Comparison of ENCODE assay signal across 28 cellular contexts in genomic region chr1:67941746-67942145, GRCh38.
"Had no signal": no experiment of that assay in that cellular context is flagged by ENCODE, and none has a peak within 500 bp of the region (broad histone marks: within the 10 kb centered on the region; RNA-seq: fewer than 3 reads in every experiment).

No MANE protein-coding gene starts in this region.

- H3K36me3 Mint-ChIP-seq: immature natural killer cell; memory B cell; natural killer cell treated with Interleukin-12 subunit alpha and Interleukin-12 subunit beta and Interleukin-15 and Interleukin-18, amount 100 ng/mL, for 72 hours; stimulated activated effector memory CD8-positive, alpha-beta T cell treated with anti-CD3 and anti-CD28 coated beads, Interleukin-12 subunit alpha, Interleukin-12 subunit beta, amount 100 ng/mL, for 72 hours had no signal

- H3K4me1 ChIP-seq: pancreas, prostate gland, suprapubic skin, upper lobe of right lung had no signal

- H3K27ac ChIP-seq: left ventricle myocardium inferior, pancreas, prostate gland, sigmoid colon, spleen, suprapubic skin, thoracic aorta, tibial artery, upper lobe of right lung had no signal

- H3K4me1 Mint-ChIP-seq: immature natural killer cell; memory B cell; stimulated activated effector memory CD8-positive, alpha-beta T cell treated with anti-CD3 and anti-CD28 coated beads, Interleukin-12 subunit alpha, Interleukin-12 subunit beta, amount 100 ng/mL, for 72 hours had no signal

- H3K27me3 ChIP-seq: pancreas, sigmoid colon, spleen, suprapubic skin, tibial artery, upper lobe of right lung had no signal

- H3K27me3 Mint-ChIP-seq: stimulated activated naive CD8-positive, alpha-beta T cell treated with anti-CD3 and anti-CD28 coated beads, Interleukin-15, Interleukin-2, amounts not matched to agents 100 ng/mL and 50 ng/mL, for 24 hours had no signal

- H3K4me3 ChIP-seq: left ventricle myocardium inferior, mucosa of descending colon, pancreas, prostate gland, sigmoid colon, spleen, suprapubic skin, thoracic aorta, tibial artery, upper lobe of right lung had no signal

- H3K36me3 ChIP-seq: left ventricle myocardium inferior, pancreas, prostate gland, sigmoid colon, spleen, suprapubic skin, thoracic aorta, tibial artery, upper lobe of right lung had no signal

- DNase-seq: hypothalamus; immature natural killer cell; islet precursor cell; left ventricle myocardium inferior; midbrain; mucosa of descending colon; naive thymus-derived CD4-positive, alpha-beta T cell; nucleus accumbens; pancreas; posterior cingulate gyrus; retina; right cardiac atrium; sigmoid colon; small intestine; spleen; stimulated activated CD4-positive, alpha-beta T cell treated with anti-CD3 and anti-CD28 coated beads, Interleukin-4, amount 100 ng/mL, for 24 hours; stimulated activated naive CD4-positive, alpha-beta T cell; tibial artery; trophoblast cell; upper lobe of right lung had no signal

- ATAC-seq: mucosa of descending colon; naive thymus-derived CD4-positive, alpha-beta T cell; natural killer cell treated with Interleukin-12 subunit alpha and Interleukin-12 subunit beta and Interleukin-15 and Interleukin-18, amount 100 ng/mL, for 72 hours; pancreas; right cardiac atrium; stimulated activated effector memory CD8-positive, alpha-beta T cell treated with anti-CD3 and anti-CD28 coated beads, Interleukin-12 subunit alpha, Interleukin-12 subunit beta, amount 100 ng/mL, for 72 hours; upper lobe of right lung had no signal

- H3K9me3 Mint-ChIP-seq: natural killer cell treated with Interleukin-12 subunit alpha and Interleukin-12 subunit beta and Interleukin-15 and Interleukin-18, amount 100 ng/mL, for 72 hours had no signal

- H3K4me3 Mint-ChIP-seq: immature natural killer cell; memory B cell; naive thymus-derived CD4-positive, alpha-beta T cell; natural killer cell treated with Interleukin-12 subunit alpha and Interleukin-12 subunit beta and Interleukin-15 and Interleukin-18, amount 100 ng/mL, for 72 hours; neural crest cell; stimulated activated effector memory CD8-positive, alpha-beta T cell treated with anti-CD3 and anti-CD28 coated beads, Interleukin-12 subunit alpha, Interleukin-12 subunit beta, amount 100 ng/mL, for 72 hours; stimulated activated naive CD8-positive, alpha-beta T cell treated with anti-CD3 and anti-CD28 coated beads, Interleukin-15, Interleukin-2, amounts not matched to agents 100 ng/mL and 50 ng/mL, for 24 hours had no signal

- H3K9me3 ChIP-seq: left ventricle myocardium inferior, mucosa of descending colon, pancreas, prostate gland, sigmoid colon, spleen, suprapubic skin, thoracic aorta, tibial artery, upper lobe of right lung had no signal
